Comparison of ENCODE assay signal across 11 cellular contexts in the genomic region with DNA sequence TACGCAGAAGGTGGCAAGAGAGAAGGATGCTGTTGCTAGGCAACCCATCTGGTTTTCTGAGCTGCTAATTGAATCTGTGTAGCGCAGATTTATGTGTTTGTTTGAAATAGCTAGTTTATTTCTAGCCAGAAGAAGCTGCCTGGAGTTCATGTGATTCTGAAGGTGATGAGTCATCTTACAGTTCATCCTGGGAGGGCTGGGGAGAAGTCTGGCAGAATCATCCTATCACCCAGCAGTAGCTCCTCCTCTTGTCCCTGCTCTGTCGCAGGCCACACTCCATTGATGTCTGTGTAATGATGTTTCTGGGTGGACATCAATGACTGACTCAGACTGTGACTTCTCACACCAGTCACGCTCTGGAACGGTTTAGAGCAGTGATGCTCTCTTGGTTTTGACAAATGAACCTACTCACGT. TPM values are rescaled to one million over a fixed set of nuclear protein-coding genes. Genes with fewer than 3 reads are reported as not detected.
A peak's percentile ranks its signal among the peaks of the same experiment; 100 is the strongest.
DNase-seq lines count a peak whose midpoint lies in the region; ATAC-seq and TF ChIP-seq lines count a peak whose summit lies in the region.
"Had no signal": no experiment of that assay in that cellular context is flagged by ENCODE, and none has a peak within 500 bp of the region (broad histone marks: within the 10 kb centered on the region; RNA-seq: fewer than 3 reads in every experiment).

No MANE protein-coding gene starts in this region.

- no peaks in the 10 kb centered on the region for H3K36me3 ChIP-seq in PC-3 (ENCODE audit: low read depth, low read length)
- H3K36me3 ChIP-seq: BLaER1 had no signal

- peaks cover 19 to 21% of the 10 kb centered on the region in 2 donors for H3K27me3 Mint-ChIP-seq in stimulated activated naive B cell treated with anti-CD40 and anti-IgM and Interleukin-4, amounts not matched to agents 10 μg/mL and 1 μg/mL and 100 μg/mL, for 72 hours

- peaks cover 13% of the 10 kb centered on the region for H3K4me1 ChIP-seq in PC-3 (ENCODE audit: insufficient read depth, low read length)

- no peaks in the 10 kb centered on the region for H3K9me2 ChIP-seq in PC-3 (replicated peaks; ENCODE audit: low read length)

- 0 out of 2 replicates have a peak, but pooled peaks cover 2% of the 10 kb centered on the region for H3K79me2 ChIP-seq in PC-3 (ENCODE audit: low read length)

- H3K27ac Mint-ChIP-seq in stimulated activated naive B cell treated with anti-CD40 and anti-IgM and Interleukin-4, amounts not matched to agents 10 μg/mL and 1 μg/mL and 100 μg/mL, for 72 hours: no peak overlapping the region
- H3K27ac Mint-ChIP-seq: activated naive CD4-positive, alpha-beta T cell treated with anti-CD3 and anti-CD28 coated beads, Interleukin-2, amount 10 ng/mL, durations not matched to agents 7 days and 5 days had no signal

- H3K4me3 Mint-ChIP-seq in stimulated activated naive B cell treated with anti-CD40 and anti-IgM and Interleukin-4, amounts not matched to agents 10 μg/mL and 1 μg/mL and 100 μg/mL, for 72 hours: no peak overlapping the region
- H3K4me3 Mint-ChIP-seq: activated naive CD4-positive, alpha-beta T cell treated with anti-CD3 and anti-CD28 coated beads, Interleukin-2, amount 10 ng/mL, durations not matched to agents 7 days and 5 days had no signal

- H3K9me3 Mint-ChIP-seq in stimulated activated naive B cell treated with anti-CD40 and anti-IgM and Interleukin-4, amounts not matched to agents 10 μg/mL and 1 μg/mL and 100 μg/mL, for 72 hours: no peaks in the 10 kb centered on the region
- H3K9me3 Mint-ChIP-seq: activated naive CD4-positive, alpha-beta T cell treated with anti-CD3 and anti-CD28 coated beads, Interleukin-2, amount 10 ng/mL, durations not matched to agents 7 days and 5 days had no signal

- H3K9me3 ChIP-seq in PC-3 (ENCODE audit: low read length): no peaks in the 10 kb centered on the region
- H3K9me3 ChIP-seq: BLaER1 had no signal

- no peaks in the 10 kb centered on the region for H3F3A ChIP-seq in PC-3 (ENCODE audit: low read length, unreplicated experiment)

- BruUV-seq in PC-3 (replicated peaks; lab: Mats Ljungman, UMichigan): no TSS peak

- peak; percentile 33 for ATAC-seq in PC-3
- no peak for ATAC-seq in stimulated activated naive B cell treated with anti-CD40 and anti-IgM and Interleukin-4, amounts not matched to agents 10 μg/mL and 1 μg/mL and 100 μg/mL, for 72 hours (replicated peaks)
- ATAC-seq in omental fat pad (ENCODE audit: low FRiP score): no peak

- no peak overlapping the region for H3K27ac ChIP-seq in PC-3 (ENCODE audit: low read length)
- peak overlapping the region; percentile 65 for H3K27ac ChIP-seq in substantia nigra (ENCODE audit: low read depth, low read length, poor library complexity, severe bottlenecking)
- H3K27ac ChIP-seq: BLaER1 had no signal

- H3K27me3 ChIP-seq in PC-3 (ENCODE audit: low read length): peaks cover 9% of the 10 kb centered on the region; the same call in 1 of the 2 replicates
- H3K27me3 ChIP-seq: BLaER1 had no signal

- intact Hi-C loops in PC-3 (cut with micrococcal nuclease): loop anchor here (10.0 kb wide), 1 partner anchor 265 kb away; the partner anchor contains the start of gene RFPL2

- H2AFZ ChIP-seq in PC-3 (ENCODE audit: low read length): no peak overlapping the region

- TF ChIP-seq CTCF in PC-3 (conservative IDR thresholded peaks at IDR 0.05; ENCODE audit: low read depth, low read length) (no peak), foreskin fibroblast (IDR thresholded peaks at IDR 0.05; ENCODE audit: low read depth, low read length) (no peak), omental fat pad (IDR thresholded peaks at IDR 0.05) (no peak)

- no peak overlapping the region for H3K4me2 ChIP-seq in PC-3 (ENCODE audit: low read length)
- H3K4me2 ChIP-seq: BLaER1 had no signal

- no peak overlapping the region for H3K4me3 ChIP-seq in PC-3 (ENCODE audit: low read length)
- no peak overlapping the region for H3K4me3 ChIP-seq in foreskin fibroblast (ENCODE audit: low read depth in 1 of 2, low read length in 2 of 2)
- H3K4me3 ChIP-seq: BLaER1 had no signal

- no peaks in the 10 kb centered on the region for H3K36me3 Mint-ChIP-seq in stimulated activated naive B cell treated with anti-CD40 and anti-IgM and Interleukin-4, amounts not matched to agents 10 μg/mL and 1 μg/mL and 100 μg/mL, for 72 hours
- H3K36me3 Mint-ChIP-seq: activated naive CD4-positive, alpha-beta T cell treated with anti-CD3 and anti-CD28 coated beads, Interleukin-2, amount 10 ng/mL, durations not matched to agents 7 days and 5 days had no signal

- H4K20me1 ChIP-seq in PC-3 (ENCODE audit: low read length): no peaks in the 10 kb centered on the region
- H4K20me1 ChIP-seq: BLaER1 had no signal

- peak; percentile 37 for DNase-seq in NOMO-1 treated with DMSO at 0.1 percent for 48 hours (lab: John Stamatoyannopoulos, UW; ENCODE audit: unreplicated experiment)
- DNase-seq in NOMO-1 treated with dmso at 0.1 percent for 144 hours (lab: John Stamatoyannopoulos, UW; ENCODE audit: unreplicated experiment): no peak
- peak; percentile 29 for DNase-seq in PC-3
- DNase-seq in foreskin fibroblast: peak; percentile 83 to 90
- DNase-seq in substantia nigra (lab: John Stamatoyannopoulos, UW): peak in 22 of 49 donors; percentile 3 to 63 (median 24)
- DNase-seq in stimulated activated naive B cell treated with anti-CD40 and anti-IgM and Interleukin-4, amounts not matched to agents 10 μg/mL and 1 μg/mL and 100 μg/mL, for 72 hours: no peak
- DNase-seq in omental fat pad (ENCODE audit: low spot score): no peak
- no peak for DNase-seq in NK-92 treated with Interleukin-12 subunit alpha and Interleukin-12 subunit beta, amount 100 ng/mL, for 24 hours (lab: John Stamatoyannopoulos, UW)
- DNase-seq: activated naive CD4-positive, alpha-beta T cell treated with anti-CD3 and anti-CD28 coated beads, Interleukin-2, amount 10 ng/mL, durations not matched to agents 7 days and 5 days; SW 1271 had no signal

- POLR2A ChIA-PET in PC-3 (lab: Charles Lee; ENCODE audit: unreplicated experiment): no interaction called here

- CTCF ChIA-PET in PC-3 (lab: Charles Lee): interaction anchor here (0.7 kb wide), 1 partner anchor 26 kb away, joined by 3 read pairs; no protein-coding TSS in a partner anchor

- no peak overlapping the region for H3K9ac ChIP-seq in PC-3 (ENCODE audit: low read length)
- H3K9ac ChIP-seq: BLaER1 had no signal

- peaks cover 6 to 15% of the 10 kb centered on the region in 2 donors for H3K4me1 Mint-ChIP-seq in stimulated activated naive B cell treated with anti-CD40 and anti-IgM and Interleukin-4, amounts not matched to agents 10 μg/mL and 1 μg/mL and 100 μg/mL, for 72 hours

RNA-seq across cellular contexts. Expression of gene FBXO7, which starts 4.8 kb away (rescaled TPM):
- 43.6 and 44.2 TPM in 2 replicates for total RNA-seq in PC-3 (2014; rRNA removed)
- 10 to 100 TPM; 74.3 to 91.3 (median 83.3) TPM for total RNA-seq in omental fat pad

RNA-seq across cellular contexts. Expression of gene BPIFC, which starts 5.6 kb away (rescaled TPM):
- total RNA-seq in PC-3 (2014; rRNA removed) (not detected in 2 replicates), omental fat pad (not detected)

RNA-seq across cellular contexts. Expression of gene RTCB, which starts 57.8 kb away (rescaled TPM):
- total RNA-seq in PC-3 (2014; rRNA removed) (136 and 146 TPM in 2 replicates), omental fat pad (10 to 100 TPM; 56.1 to 61.7 (median 58.6) TPM)

Comparison
In these comparisons a context has a peak if more than half of its experiments do, and no peak if none do; other contexts are left out.
1. DNase-seq: peak in NOMO-1 treated with DMSO at 0.1 percent for 48 hours (single experiment), PC-3 (single experiment) and foreskin fibroblast (2 of 2); none in NOMO-1 treated with dmso at 0.1 percent for 144 hours (single experiment), stimulated activated naive B cell treated with anti-CD40 and anti-IgM and Interleukin-4, amounts not matched to agents 10 μg/mL and 1 μg/mL and 100 μg/mL, for 72 hours (single experiment), omental fat pad (single experiment) and NK-92 treated with Interleukin-12 subunit alpha and Interleukin-12 subunit beta, amount 100 ng/mL, for 24 hours (single experiment).